28 cellular contexts compared by ENCODE assay signal in the genomic region with DNA sequence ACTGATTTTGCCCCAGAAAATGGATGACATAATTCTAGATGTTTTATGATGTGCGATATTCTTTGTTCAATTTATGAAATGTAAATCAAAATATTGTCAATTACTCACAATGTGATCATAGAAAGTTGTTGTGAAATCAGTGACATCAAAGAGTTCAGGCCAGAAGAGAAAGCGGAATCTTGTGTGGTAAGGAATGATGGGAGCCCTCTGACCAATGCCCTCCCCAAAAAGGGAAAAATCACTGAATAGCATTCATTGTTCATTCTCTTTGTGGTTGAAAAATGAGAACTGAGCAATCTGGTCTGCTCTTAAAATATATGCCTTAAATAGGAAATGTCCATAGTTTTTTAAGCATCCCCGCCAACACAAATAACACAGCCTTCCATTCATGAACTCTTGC.
DNase-seq lines count a peak whose midpoint lies in the region; ATAC-seq and TF ChIP-seq lines count a peak whose summit lies in the region.
"Had no signal": no experiment of that assay in that cellular context is flagged by ENCODE, and none has a peak within 500 bp of the region (broad histone marks: within the 10 kb centered on the region; RNA-seq: fewer than 3 reads in every experiment).

No MANE protein-coding gene starts in this region.

- no peak for ATAC-seq in GM21717 (IDR thresholded peaks at IDR 0.05; ENCODE audit: unreplicated experiment)
- ATAC-seq: activated CD4-positive, CD25-positive, alpha-beta regulatory T cell treated with anti-CD3 and anti-CD28 coated beads, Interleukin-2, amount 50 U/mL, for 24 hours; activated CD8-positive, alpha-beta T cell treated with anti-CD3 and anti-CD28 coated beads for 36 hours; GM23338; heart left ventricle; naive thymus-derived CD8-positive, alpha-beta T cell had no signal

- H3K36me3 ChIP-seq in breast epithelium (no peaks in the 10 kb centered on the region), HAP-1 (replicated peaks) (no peaks in the 10 kb centered on the region), adrenal gland (replicated peaks in 1 of 2) (no peaks in the 10 kb centered on the region)
- H3K36me3 ChIP-seq: esophagus squamous epithelium, heart left ventricle, ovary, spleen, tibial artery had no signal

- TF ChIP-seq CTCF in MCF 10A (IDR thresholded peaks at IDR 0.05; ENCODE audit: unreplicated experiment) (no peak), breast epithelium (IDR thresholded peaks at IDR 0.05) (no peak), astrocyte of the cerebellum (IDR thresholded peaks at IDR 0.05; ENCODE audit: low read depth, low read length, missing control alignments) (no peak), adrenal gland (IDR thresholded peaks at IDR 0.05) (no peak)

- H3K4me1 ChIP-seq in breast epithelium: no peaks in the 10 kb centered on the region
- peaks cover 15% of the 10 kb centered on the region for H3K4me1 ChIP-seq in HAP-1
- no peaks in the 10 kb centered on the region for H3K4me1 ChIP-seq in adrenal gland (replicated peaks in 1 of 2)
- H3K4me1 ChIP-seq: esophagus squamous epithelium, heart left ventricle, spleen, tibial artery had no signal

- H3K27ac ChIP-seq in breast epithelium (no peak overlapping the region), adrenal gland (no peak overlapping the region)
- H3K27ac ChIP-seq: 22Rv1, esophagus squamous epithelium, heart left ventricle, ovary, spleen, tibial artery had no signal

- H3K27me3 ChIP-seq in breast epithelium (no peaks in the 10 kb centered on the region), HAP-1 (ENCODE audit: low read depth) (no peaks in the 10 kb centered on the region), adrenal gland (no peaks in the 10 kb centered on the region)
- H3K27me3 ChIP-seq: esophagus squamous epithelium, heart left ventricle, spleen, tibial artery had no signal

- no TSS peak for BruUV-seq in MCF 10A (replicated peaks; lab: Mats Ljungman, UMichigan)

- POLR2A ChIA-PET in MCF 10A (lab: Yijun Ruan, JAX): no interaction called here

- no peaks in the 10 kb centered on the region for H3K27me3 Mint-ChIP-seq in MCF 10A (ENCODE audit: insufficient read depth, unreplicated experiment)
- H3K27me3 Mint-ChIP-seq: activated CD8-positive, alpha-beta T cell treated with anti-CD3 and anti-CD28 coated beads for 36 hours; naive thymus-derived CD8-positive, alpha-beta T cell; stimulated activated naive CD8-positive, alpha-beta T cell treated with anti-CD3 and anti-CD28 coated beads, Interleukin-15, Interleukin-2, amounts not matched to agents 100 ng/mL and 50 ng/mL, for 24 hours had no signal

- CTCF ChIA-PET in MCF 10A (lab: Yijun Ruan, JAX): interaction anchor here (0.6 kb wide), 1 partner anchor 31 kb away, joined by 3 read pairs; no protein-coding TSS in a partner anchor

- intact Hi-C loops in MCF 10A (cut with micrococcal nuclease) (no loop called here), breast epithelium (cut with DNase I; ENCODE audit: low total_unique reads) (no loop called here), adrenal gland (cut with DNase I) (no loop called here)

- no peaks in the 10 kb centered on the region for H3K36me3 Mint-ChIP-seq in MCF 10A (ENCODE audit: insufficient read depth, unreplicated experiment)
- H3K36me3 Mint-ChIP-seq: naive thymus-derived CD8-positive, alpha-beta T cell had no signal

- no peaks in the 10 kb centered on the region for H3K9me3 Mint-ChIP-seq in MCF 10A (ENCODE audit: unreplicated experiment)
- H3K9me3 Mint-ChIP-seq: activated CD8-positive, alpha-beta T cell treated with anti-CD3 and anti-CD28 coated beads for 36 hours; GM23338; stimulated activated naive CD8-positive, alpha-beta T cell treated with anti-CD3 and anti-CD28 coated beads, Interleukin-15, Interleukin-2, amounts not matched to agents 100 ng/mL and 50 ng/mL, for 24 hours had no signal

- TF ChIP-seq POLR2A in breast epithelium (IDR thresholded peaks at IDR 0.05) (no peak), adrenal gland (IDR thresholded peaks at IDR 0.05) (no peak)

- whole genome bisulfite sequencing in adrenal gland, 4 donors: 77 to 79% (median 77%) methylated on average over 3 of the region's 3 CpGs

- no peaks in the 10 kb centered on the region for H3K4me1 Mint-ChIP-seq in MCF 10A (ENCODE audit: insufficient read depth, unreplicated experiment)
- H3K4me1 Mint-ChIP-seq: naive thymus-derived CD8-positive, alpha-beta T cell had no signal

- DNase-seq in MCF 10A (ENCODE audit: unreplicated experiment) (peak; percentile 27), breast epithelium (ENCODE audit: low spot score in 2 of 2) (no peak), astrocyte of the cerebellum (ENCODE audit: low read depth) (peak; percentile 12), fibroblast of peridontal ligament (ENCODE audit: extremely low read depth) (peak; percentile 75), HAP-1 (ENCODE audit: low spot score in 2 of 2) (no peak), adrenal gland (no peak), NCI-H82 treated with DMSO at 0.1 percent for 48 hours (lab: John Stamatoyannopoulos, UW; ENCODE audit: unreplicated experiment) (no peak)
- DNase-seq: activated CD8-positive, alpha-beta T cell treated with anti-CD3 and anti-CD28 coated beads for 36 hours; activated gamma-delta T cell treated with Interleukin-2 at 50 U/mL for 16 hours; AML-193; amniotic stem cell; DMS79; effector CD8-positive, alpha-beta T cell; esophagus squamous epithelium; heart left ventricle; naive thymus-derived CD8-positive, alpha-beta T cell; NCI-H1694 treated with DMSO at 0.1 percent for 48 hours; NCI-H526 treated with DMSO at 0.1 percent for 48 hours; ovary; spleen; stimulated activated CD4-positive, alpha-beta T cell treated with anti-CD3 and anti-CD28 coated beads, Interleukin-4, amount 100 ng/mL, for 1 hour; SW 1271; tibial artery had no signal

- H3K4me3 Mint-ChIP-seq in MCF 10A (ENCODE audit: unreplicated experiment): no peak overlapping the region
- H3K4me3 Mint-ChIP-seq: activated CD8-positive, alpha-beta T cell treated with anti-CD3 and anti-CD28 coated beads for 36 hours; GM23338; naive thymus-derived CD8-positive, alpha-beta T cell; stimulated activated naive CD8-positive, alpha-beta T cell treated with anti-CD3 and anti-CD28 coated beads, Interleukin-15, Interleukin-2, amounts not matched to agents 100 ng/mL and 50 ng/mL, for 24 hours had no signal

- no peak overlapping the region for H3K27ac Mint-ChIP-seq in MCF 10A (ENCODE audit: low read depth, unreplicated experiment)
- H3K27ac Mint-ChIP-seq: activated CD8-positive, alpha-beta T cell treated with anti-CD3 and anti-CD28 coated beads for 36 hours; GM23338; naive thymus-derived CD8-positive, alpha-beta T cell; stimulated activated naive CD8-positive, alpha-beta T cell treated with anti-CD3 and anti-CD28 coated beads, Interleukin-15, Interleukin-2, amounts not matched to agents 100 ng/mL and 50 ng/mL, for 24 hours had no signal

- H3K9me3 ChIP-seq in breast epithelium: no peaks in the 10 kb centered on the region
- H3K9me3 ChIP-seq in HAP-1: no peaks in the 10 kb centered on the region
- H3K9me3 ChIP-seq in adrenal gland (replicated peaks in 1 of 3): no peaks in the 10 kb centered on the region
- H3K9me3 ChIP-seq: esophagus squamous epithelium, ovary, spleen, tibial artery had no signal

- H3K4me3 ChIP-seq in breast epithelium (no peak overlapping the region), astrocyte of the cerebellum (ENCODE audit: low read depth, low read length) (no peak overlapping the region), HAP-1 (no peak overlapping the region), adrenal gland (no peak overlapping the region)
- H3K4me3 ChIP-seq: esophagus squamous epithelium, GM23338, heart left ventricle, ovary, spleen, tibial artery had no signal

- in situ Hi-C loops in astrocyte of the cerebellum (cut with HindIII; ENCODE audit: low sequenced_read_pairs) (no loop called here), HAP-1 (cut with MboI; ENCODE audit: low sequenced_read_pairs) (no loop called here)

Comparison
In these comparisons a context has a peak if more than half of its experiments do, and no peak if none do; other contexts are left out.
1. DNase-seq: peak in MCF 10A (single experiment), astrocyte of the cerebellum (single experiment) and fibroblast of peridontal ligament (single experiment); none in breast epithelium (0 of 2), HAP-1 (0 of 2), adrenal gland (0 of 7) and NCI-H82 treated with DMSO at 0.1 percent for 48 hours (single experiment).